ENCODE assay signal across 1 cellular context in genomic region chr4:74157743-74158560, GRCh38.
A peak's percentile ranks its signal among the peaks of the same experiment; 100 is the strongest.
TF ChIP-seq lines count a peak whose summit lies in the region.

Gene MTHFD2L, plus strand, starts transcription at chr4:74158118. Its CDS starts 21 bp downstream, at chr4:74158139.

TF ChIP-seq in HepG2, 621 proteins besides CTCF, POLR2A, EP300 and RAD21 (continued from another document and continues in another):
- TF ChIP-seq IKZF1 (IDR thresholded peaks at IDR 0.05) (no peak), ZNF709 (CRISPR knock-in tag; IDR thresholded peaks at IDR 0.05) (no peak), ZFYVE20 (CRISPR knock-in tag; IDR thresholded peaks at IDR 0.05; ENCODE audit: borderline replicate concordance, low read depth) (0 out of 2 replicates have a peak, but pooled peaks have one; percentile 9), MXD4 (CRISPR knock-in tag; IDR thresholded peaks at IDR 0.05) (peak; percentile 58; the same call in 1 of the 2 replicates), HMGXB3 (CRISPR knock-in tag; IDR thresholded peaks at IDR 0.05; ENCODE audit: borderline replicate concordance) (peak; percentile 66; the same call in 1 of the 2 replicates), TFE3 (CRISPR knock-in tag; IDR thresholded peaks at IDR 0.05) (peak; percentile 16; the same call in 1 of the 2 replicates), GABPA (IDR thresholded peaks at IDR 0.05; ENCODE audit: low read depth, low read length) (peak; percentile 77), GABPA (CRISPR knock-in tag; IDR thresholded peaks at IDR 0.05; ENCODE audit: low read depth) (peak; percentile 90), ZNF331 (CRISPR knock-in tag; IDR thresholded peaks at IDR 0.05) (peak; percentile 80), FOXK2 (IDR thresholded peaks at IDR 0.05) (no peak), TAF1 (CRISPR knock-in tag; IDR thresholded peaks at IDR 0.05) (peak; percentile 80), ZNF552 (CRISPR knock-in tag; IDR thresholded peaks at IDR 0.05; ENCODE audit: borderline replicate concordance) (no peak), ZMYM3 (CRISPR knock-in tag; IDR thresholded peaks at IDR 0.05) (no peak), TOPORS (CRISPR knock-in tag; IDR thresholded peaks at IDR 0.05) (peak; percentile 75), ZNF776 (CRISPR knock-in tag; IDR thresholded peaks at IDR 0.05) (peak; percentile 67; the same call in 1 of the 2 replicates), PBX2 (CRISPR knock-in tag; IDR thresholded peaks at IDR 0.05) (0 out of 2 replicates have a peak, but pooled peaks have one; percentile 21), KDM2A (CRISPR knock-in tag; IDR thresholded peaks at IDR 0.05; ENCODE audit: borderline replicate concordance, low read depth) (peak; percentile 95), REL (CRISPR knock-in tag; conservative IDR thresholded peaks at IDR 0.05) (0 out of 2 replicates have a peak, but pooled peaks have one; percentile 7), SP5 (CRISPR knock-in tag; IDR thresholded peaks at IDR 0.05; ENCODE audit: borderline replicate concordance, low read depth) (peak; percentile 88), SOX13 (IDR thresholded peaks at IDR 0.05) (0 out of 2 replicates have a peak, but pooled peaks have one; percentile 23), SOX13 (CRISPR knock-in tag; conservative IDR thresholded peaks at IDR 0.05 in 1 of 2, IDR thresholded peaks at IDR 0.05 in 1 of 2) (peak in 1 of 2 experiments; percentile 47; a peak in 1 of 4 replicates), HNF1A (IDR thresholded peaks at IDR 0.05; ENCODE audit: low read depth) (no peak), HNF1A (CRISPR knock-in tag; IDR thresholded peaks at IDR 0.05; ENCODE audit: borderline replicate concordance) (peak; percentile 43; the same call in 1 of the 2 replicates), GATA4 (IDR thresholded peaks at IDR 0.05; ENCODE audit: borderline replicate concordance, low read depth) (peak; percentile 20; the same call in 1 of the 2 replicates), SSRP1 (CRISPR knock-in tag; IDR thresholded peaks at IDR 0.05) (peak; percentile 76; the same call in 1 of the 2 replicates), PRDM10 (CRISPR knock-in tag; IDR thresholded peaks at IDR 0.05; ENCODE audit: low read depth) (peak; percentile 39; the same call in 1 of the 2 replicates), ZMAT5 (CRISPR knock-in tag; IDR thresholded peaks at IDR 0.05; ENCODE audit: borderline replicate concordance, low read depth) (no peak), FOXP4 (CRISPR knock-in tag; IDR thresholded peaks at IDR 0.05) (peak; percentile 57), BRD4 (CRISPR knock-in tag; IDR thresholded peaks at IDR 0.05) (no peak; the same call in 1 of the 2 replicates), ZNF891 (CRISPR knock-in tag; IDR thresholded peaks at IDR 0.05) (peak; percentile 86), ZNF136 (CRISPR knock-in tag; IDR thresholded peaks at IDR 0.05; ENCODE audit: low read depth) (peak; percentile 70), KLF13 (CRISPR knock-in tag; IDR thresholded peaks at IDR 0.05) (no peak), ZNF770 (CRISPR knock-in tag; IDR thresholded peaks at IDR 0.05) (peak; percentile 64), HOXA3 (CRISPR knock-in tag; IDR thresholded peaks at IDR 0.05) (peak; percentile 93), HOXA7 (CRISPR knock-in tag; IDR thresholded peaks at IDR 0.05) (no peak), NFATC3 (CRISPR knock-in tag; IDR thresholded peaks at IDR 0.05) (no peak; the same call in 1 of the 2 replicates), ZNF792 (CRISPR knock-in tag; IDR thresholded peaks at IDR 0.05) (peak; percentile 47; the same call in 1 of the 2 replicates), ZNF367 (CRISPR knock-in tag; IDR thresholded peaks at IDR 0.05; ENCODE audit: borderline replicate concordance) (no peak), XRCC5 (optimal IDR thresholded peaks at IDR 0.05; ENCODE audit: low read length) (peak; percentile 59), ZNF484 (CRISPR knock-in tag; IDR thresholded peaks at IDR 0.05; ENCODE audit: borderline replicate concordance, low read depth) (no peak), ELF3 (CRISPR knock-in tag; IDR thresholded peaks at IDR 0.05) (peak; percentile 77)
